In genomic region chr1:69662321-69662720, GRCh38 we compare ENCODE assay signal across 25 cellular contexts.
"Had no signal": no experiment of that assay in that cellular context is flagged by ENCODE, and none has a peak within 500 bp of the region (broad histone marks: within the 10 kb centered on the region; RNA-seq: fewer than 3 reads in every experiment).

No MANE protein-coding gene starts in this region.

- H3K36me3 ChIP-seq: brain microvascular endothelial cell, left ventricle myocardium inferior, ovary, prostate gland, right atrium auricular region, stomach, transverse colon had no signal

- H3K4me1 ChIP-seq: left ventricle myocardium inferior, prostate gland, right atrium auricular region, stomach, testis, transverse colon had no signal

- H3K9me3 ChIP-seq: ovary, prostate gland, right atrium auricular region, testis, transverse colon had no signal

- H3K4me3 ChIP-seq: left ventricle myocardium inferior, lung, ovary, prostate gland, right atrium auricular region, smooth muscle cell, stomach, testis, transverse colon had no signal

- H3K27me3 ChIP-seq: brain microvascular endothelial cell, ovary, right atrium auricular region, stomach, testis, transverse colon had no signal

- H3K4me2 ChIP-seq: smooth muscle cell had no signal

- H3K27ac ChIP-seq: brain microvascular endothelial cell, left ventricle myocardium inferior, ovary, prostate gland, right atrium auricular region, stomach, testis, transverse colon, VCaP had no signal

- DNase-seq: activated CD4-positive, alpha-beta T cell treated with anti-CD3 and anti-CD28 coated beads for 4 hours; activated CD4-positive, alpha-beta T cell treated with anti-CD3 and anti-CD28 coated beads, Interleukin-2, amount 50 U/mL, for 4 hours; activated CD8-positive, alpha-beta memory T cell treated with anti-CD3 and anti-CD28 coated beads for 24 hours; activated effector memory CD4-positive, alpha-beta T cell treated with Interleukin-2 at 50 U/mL for 16 hours; activated naive CD4-positive, alpha-beta T cell treated with Interleukin-2 at 50 U/mL for 16 hours; aorta; brain microvascular endothelial cell; endodermal cell; foreskin fibroblast; left ventricle myocardium inferior; naive B cell; nephron progenitor cell; ovary; stimulated activated CD4-positive, alpha-beta T cell treated with anti-CD3 and anti-CD28 coated beads, Interleukin-1b, Interleukin-23, amount 100 ng/mL, for 48 hours; stimulated activated CD4-positive, alpha-beta T cell treated with anti-CD3 and anti-CD28 coated beads, Interleukin-4, amount 100 ng/mL, for 4 hours; stimulated activated naive B cell treated with anti-CD40 and anti-IgM and Interleukin-4, amounts not matched to agents 10 μg/mL and 1 μg/mL and 100 μg/mL, for 72 hours; stomach; T-helper 9 cell; testis; transverse colon had no signal
